Comparison of ENCODE assay signal across 30 cellular contexts in genomic region chr7:3236268-3236667, GRCh38.
"Had no signal": no experiment of that assay in that cellular context is flagged by ENCODE, and none has a peak within 500 bp of the region (broad histone marks: within the 10 kb centered on the region; RNA-seq: fewer than 3 reads in every experiment).

No MANE protein-coding gene starts in this region.

- DNase-seq: activated CD4-positive, alpha-beta memory T cell treated with anti-CD3 and anti-CD28 coated beads for 36 hours; activated CD4-positive, alpha-beta T cell treated with anti-CD3 and anti-CD28 coated beads for 36 hours; activated CD4-positive, alpha-beta T cell treated with anti-CD3 and anti-CD28 coated beads, Interleukin-2, amount 10 ng/mL, durations not matched to agents 24 days and 14 days; activated CD4-positive, CD25-positive, alpha-beta regulatory T cell; activated CD4-positive, CD25-positive, alpha-beta regulatory T cell treated with anti-CD3 and anti-CD28 coated beads, Interleukin-2, amount 50 U/mL, for 72 hours; activated CD8-positive, alpha-beta T cell treated with anti-CD3 and anti-CD28 coated beads, Interleukin-2, amount 10 ng/mL, durations not matched to agents 7 days and 5 days; activated effector memory CD4-positive, alpha-beta T cell treated with anti-CD3 and anti-CD28 coated beads, Interleukin-2, amount 50 U/mL, for 16 hours; activated naive CD4-positive, alpha-beta T cell treated with anti-CD3 and anti-CD28 coated beads for 36 hours; activated naive CD8-positive, alpha-beta T cell treated with anti-CD3 and anti-CD28 coated beads for 36 hours; activated naive CD8-positive, alpha-beta T cell treated with anti-CD3 and anti-CD28 coated beads, Interleukin-2, amount 50 U/mL, for 24 hours; activated T-cell treated with anti-CD3 and anti-CD28 coated beads, Interleukin-2, amount 50 U/mL, for 48 hours; adrenal gland; amygdala; aorta; body of pancreas; caudate nucleus; cortex of kidney; dermis blood vessel endothelial cell; effector CD4-positive, alpha-beta T cell; effector memory CD8-positive, alpha-beta T cell; erythroblast; esophagus squamous epithelium; foreskin melanocyte; heart right ventricle; T-helper 2 cell had no signal

- H3K4me3 ChIP-seq: adrenal gland, body of pancreas, esophagus squamous epithelium, gastroesophageal sphincter, heart right ventricle had no signal

- H3K27ac ChIP-seq: adrenal gland, body of pancreas, esophagus squamous epithelium, gastroesophageal sphincter, heart right ventricle had no signal

- H3K27me3 Mint-ChIP-seq: activated CD4-positive, alpha-beta T cell treated with anti-CD3 and anti-CD28 coated beads, Interleukin-2, amount 10 ng/mL, durations not matched to agents 24 days and 14 days; activated naive CD4-positive, alpha-beta T cell treated with anti-CD3 and anti-CD28 coated beads, Interleukin-2, amount 50 U/mL, for 24 hours; activated naive CD8-positive, alpha-beta T cell treated with anti-CD3 and anti-CD28 coated beads for 36 hours had no signal

- H3K4me3 Mint-ChIP-seq: activated CD4-positive, alpha-beta memory T cell treated with anti-CD3 and anti-CD28 coated beads for 36 hours; activated CD4-positive, alpha-beta T cell treated with anti-CD3 and anti-CD28 coated beads for 36 hours; activated CD4-positive, alpha-beta T cell treated with anti-CD3 and anti-CD28 coated beads, Interleukin-2, amount 10 ng/mL, durations not matched to agents 24 days and 14 days; activated CD8-positive, alpha-beta T cell treated with anti-CD3 and anti-CD28 coated beads, Interleukin-2, amount 10 ng/mL, durations not matched to agents 7 days and 5 days; activated naive CD4-positive, alpha-beta T cell treated with anti-CD3 and anti-CD28 coated beads for 36 hours; activated naive CD4-positive, alpha-beta T cell treated with anti-CD3 and anti-CD28 coated beads, Interleukin-2, amount 50 U/mL, for 24 hours; activated naive CD8-positive, alpha-beta T cell treated with anti-CD3 and anti-CD28 coated beads for 36 hours; activated naive CD8-positive, alpha-beta T cell treated with anti-CD3 and anti-CD28 coated beads, Interleukin-2, amount 50 U/mL, for 24 hours; activated T-helper 1 cell treated with anti-CD3 and anti-CD28 coated beads, Interleukin-12 subunit alpha, Interleukin-12 subunit beta, Interleukin-2, Interleukin-4 antibody, amounts not matched to agents 30 ng/mL and 10 ng/mL and 1 ng/mL, durations not matched to agents 14 hours and 24 hours and 36 hours; effector memory CD8-positive, alpha-beta T cell had no signal

- H3K27ac Mint-ChIP-seq: activated CD4-positive, alpha-beta memory T cell treated with anti-CD3 and anti-CD28 coated beads for 36 hours; activated CD4-positive, alpha-beta T cell treated with anti-CD3 and anti-CD28 coated beads for 36 hours; activated CD4-positive, alpha-beta T cell treated with anti-CD3 and anti-CD28 coated beads, Interleukin-2, amount 10 ng/mL, durations not matched to agents 24 days and 14 days; activated CD8-positive, alpha-beta T cell treated with anti-CD3 and anti-CD28 coated beads, Interleukin-2, amount 10 ng/mL, durations not matched to agents 7 days and 5 days; activated naive CD4-positive, alpha-beta T cell treated with anti-CD3 and anti-CD28 coated beads for 36 hours; activated naive CD4-positive, alpha-beta T cell treated with anti-CD3 and anti-CD28 coated beads, Interleukin-2, amount 50 U/mL, for 24 hours; activated naive CD8-positive, alpha-beta T cell treated with anti-CD3 and anti-CD28 coated beads for 36 hours; activated naive CD8-positive, alpha-beta T cell treated with anti-CD3 and anti-CD28 coated beads, Interleukin-2, amount 50 U/mL, for 24 hours; activated T-helper 1 cell treated with anti-CD3 and anti-CD28 coated beads, Interleukin-12 subunit alpha, Interleukin-12 subunit beta, Interleukin-2, Interleukin-4 antibody, amounts not matched to agents 30 ng/mL and 10 ng/mL and 1 ng/mL, durations not matched to agents 14 hours and 24 hours and 36 hours; activated T-helper 2 cell treated with anti-CD3 and anti-CD28 coated beads, Interferon-gamma antibody, Interleukin-2, Interleukin-4, amounts not matched to agents 10 μg/mL and 5 μg/mL and 100 μg/mL, durations not matched to agents 14 hours and 24 hours and 36 hours; effector memory CD8-positive, alpha-beta T cell had no signal

- FAIRE-seq: colon had no signal

- H3K4me1 Mint-ChIP-seq: activated CD4-positive, alpha-beta T cell treated with anti-CD3 and anti-CD28 coated beads for 36 hours; activated naive CD4-positive, alpha-beta T cell treated with anti-CD3 and anti-CD28 coated beads, Interleukin-2, amount 50 U/mL, for 24 hours; activated naive CD8-positive, alpha-beta T cell treated with anti-CD3 and anti-CD28 coated beads for 36 hours had no signal

- H3K36me3 ChIP-seq: adrenal gland, esophagus squamous epithelium, gastroesophageal sphincter, heart right ventricle had no signal

- H3K27me3 ChIP-seq: adrenal gland, body of pancreas had no signal

- H3K9me3 ChIP-seq: adrenal gland had no signal

- H3K4me1 ChIP-seq: adrenal gland, esophagus squamous epithelium, gastroesophageal sphincter, heart right ventricle had no signal

- ATAC-seq: activated CD4-positive, alpha-beta T cell treated with anti-CD3 and anti-CD28 coated beads for 36 hours; activated CD8-positive, alpha-beta T cell treated with anti-CD3 and anti-CD28 coated beads, Interleukin-2, amount 10 ng/mL, durations not matched to agents 7 days and 5 days; activated naive CD8-positive, alpha-beta T cell treated with anti-CD3 and anti-CD28 coated beads, Interleukin-2, amount 50 U/mL, for 24 hours; body of pancreas; effector memory CD8-positive, alpha-beta T cell; gastroesophageal sphincter; heart right ventricle had no signal
